17 cellular contexts compared by ENCODE assay signal in genomic region chr10:46548781-46549090, GRCh38. TPM values are rescaled to one million over a fixed set of nuclear protein-coding genes. Genes with fewer than 3 reads are reported as not detected.
"Had no signal": no experiment of that assay in that cellular context is flagged by ENCODE, and none has a peak within 500 bp of the region (broad histone marks: within the 10 kb centered on the region; RNA-seq: fewer than 3 reads in every experiment).

No MANE protein-coding gene starts in this region.

- H3K4me1 Mint-ChIP-seq: naive thymus-derived CD4-positive, alpha-beta T cell; stimulated activated effector memory CD8-positive, alpha-beta T cell treated with anti-CD3 and anti-CD28 coated beads, Interleukin-12 subunit alpha, Interleukin-12 subunit beta, amount 100 ng/mL, for 72 hours had no signal

- H3K27ac ChIP-seq: adrenal gland, cardiac muscle cell, gastroesophageal sphincter, heart right ventricle, skin epidermis had no signal

- H3K4me3 Mint-ChIP-seq: activated T-cell treated with anti-CD3 and anti-CD28 coated beads, Interleukin-2, amount 50 U/mL, for 72 hours; naive thymus-derived CD4-positive, alpha-beta T cell; stimulated activated effector memory CD8-positive, alpha-beta T cell treated with anti-CD3 and anti-CD28 coated beads, Interleukin-12 subunit alpha, Interleukin-12 subunit beta, amount 100 ng/mL, for 72 hours had no signal

- ATAC-seq: activated T-cell treated with anti-CD3 and anti-CD28 coated beads, Interleukin-2, amount 50 U/mL, for 72 hours; gastroesophageal sphincter; heart right ventricle; naive thymus-derived CD4-positive, alpha-beta T cell; stimulated activated effector memory CD8-positive, alpha-beta T cell treated with anti-CD3 and anti-CD28 coated beads, Interleukin-12 subunit alpha, Interleukin-12 subunit beta, amount 100 ng/mL, for 72 hours had no signal

- FAIRE-seq: islet of Langerhans had no signal

- H3K27ac Mint-ChIP-seq: activated T-cell treated with anti-CD3 and anti-CD28 coated beads, Interleukin-2, amount 50 U/mL, for 72 hours; naive thymus-derived CD4-positive, alpha-beta T cell; stimulated activated effector memory CD8-positive, alpha-beta T cell treated with anti-CD3 and anti-CD28 coated beads, Interleukin-12 subunit alpha, Interleukin-12 subunit beta, amount 100 ng/mL, for 72 hours had no signal

- DNase-seq: activated CD4-positive, alpha-beta T cell treated with anti-CD3 and anti-CD28 coated beads, Interleukin-2, amount 50 U/mL, for 4 hours; activated T-cell treated with anti-CD3 and anti-CD28 coated beads, Interleukin-2, amount 50 U/mL, for 72 hours; erythroblast; mammary epithelial cell; SW 1271 had no signal

- H3K9me3 Mint-ChIP-seq: activated T-cell treated with anti-CD3 and anti-CD28 coated beads, Interleukin-2, amount 50 U/mL, for 72 hours; naive thymus-derived CD4-positive, alpha-beta T cell; stimulated activated effector memory CD8-positive, alpha-beta T cell treated with anti-CD3 and anti-CD28 coated beads, Interleukin-12 subunit alpha, Interleukin-12 subunit beta, amount 100 ng/mL, for 72 hours had no signal

- H3K36me3 Mint-ChIP-seq: naive thymus-derived CD4-positive, alpha-beta T cell; stimulated activated effector memory CD8-positive, alpha-beta T cell treated with anti-CD3 and anti-CD28 coated beads, Interleukin-12 subunit alpha, Interleukin-12 subunit beta, amount 100 ng/mL, for 72 hours had no signal

- H3K4me1 ChIP-seq: adrenal gland, heart right ventricle had no signal

- H3K4me3 ChIP-seq: adrenal gland, cardiac muscle cell, gastroesophageal sphincter, heart right ventricle, skin epidermis had no signal

- H3K9me3 ChIP-seq: adrenal gland, gastroesophageal sphincter, heart right ventricle had no signal

RNA-seq across cellular contexts. Expression of gene GPRIN2, which starts 7.7 kb away (rescaled TPM):
- total RNA-seq: activated T-cell treated with anti-CD3 and anti-CD28 coated beads, Interleukin-2, amount 50 U/mL, for 72 hours; mononuclear cell; naive thymus-derived CD4-positive, alpha-beta T cell; posterior vena cava; SK-MEL-5; T-helper 2 cell treated with Interferon-gamma antibody and Interleukin-4, amounts not matched to agents 100 ng/mL and 5 ng/mL, for 36 hours had no signal
- polyA plus RNA-seq: heart right ventricle; naive thymus-derived CD4-positive, alpha-beta T cell had no signal

RNA-seq across cellular contexts. Expression of gene SYT15, which starts 30.2 kb away (rescaled TPM):
- total RNA-seq: SK-MEL-5 had no signal
